In genomic region chr18:79393181-79393598, GRCh38 we compare ENCODE assay signal across 8 cellular contexts. TPM values are rescaled to one million over a fixed set of nuclear protein-coding genes. Genes with fewer than 3 reads are reported as not detected.
DNase-seq lines count a peak whose midpoint lies in the region; TF ChIP-seq lines count a peak whose summit lies in the region.

No MANE protein-coding gene starts in this region.

- TF ChIP-seq CTCF in suprapubic skin (IDR thresholded peaks at IDR 0.05), result no peak

- DNase-seq in activated naive CD4-positive, alpha-beta T cell treated with anti-CD3 and anti-CD28 coated beads, Interleukin-2, amount 10 ng/mL, durations not matched to agents 7 days and 5 days, result peak; percentile 38
- no peak for DNase-seq in activated naive CD4-positive, alpha-beta T cell treated with anti-CD3 and anti-CD28 coated beads, Interleukin-2, amount 50 U/mL, for 16 hours
- DNase-seq in suprapubic skin (ENCODE audit: low spot score in 2 of 2) (peak in 1 of 2 donors; percentile 77), SKM-1 (lab: John Stamatoyannopoulos, UW; ENCODE audit: unreplicated experiment) (no peak), ecto neural progenitor cell (ENCODE audit: low spot score) (no peak), NCI-H510A (lab: John Stamatoyannopoulos, UW) (no peak)

- peaks cover 12% of the 10 kb centered on the region for H3K27me3 ChIP-seq in suprapubic skin

- H3K9me3 ChIP-seq in suprapubic skin, result no peaks in the 10 kb centered on the region

- no peak for TF ChIP-seq POLR2A in suprapubic skin (IDR thresholded peaks at IDR 0.05)

- H3K4me1 Mint-ChIP-seq in activated naive CD4-positive, alpha-beta T cell treated with anti-CD3 and anti-CD28 coated beads, Interleukin-2, amount 10 ng/mL, durations not matched to agents 7 days and 5 days, result peaks cover 35% of the 10 kb centered on the region
- H3K4me1 Mint-ChIP-seq in activated naive CD8-positive, alpha-beta T cell (ENCODE audit: low read depth), result peaks cover 35% of the 10 kb centered on the region

- 13% methylated on average over 10 of the region's 30 CpGs for WGBS in suprapubic skin

- no peaks in the 10 kb centered on the region for H3K36me3 Mint-ChIP-seq in activated naive CD4-positive, alpha-beta T cell treated with anti-CD3 and anti-CD28 coated beads, Interleukin-2, amount 10 ng/mL, durations not matched to agents 7 days and 5 days
- H3K36me3 Mint-ChIP-seq in activated naive CD8-positive, alpha-beta T cell, result no peaks in the 10 kb centered on the region

- H3K36me3 ChIP-seq in suprapubic skin, result no peaks in the 10 kb centered on the region

- peaks cover 64% of the 10 kb centered on the region for H3K27me3 Mint-ChIP-seq in activated naive CD4-positive, alpha-beta T cell treated with anti-CD3 and anti-CD28 coated beads, Interleukin-2, amount 10 ng/mL, durations not matched to agents 7 days and 5 days
- H3K27me3 Mint-ChIP-seq in activated naive CD8-positive, alpha-beta T cell, result no peaks in the 10 kb centered on the region

- H3K4me1 ChIP-seq in suprapubic skin, result peaks cover 40% of the 10 kb centered on the region

- H3K4me3 ChIP-seq in iPS-11a (ENCODE audit: low read depth, low read length) (peak overlapping the region; percentile 30), suprapubic skin (peak overlapping the region; percentile 58)

- CTCF ChIA-PET in activated naive CD4-positive, alpha-beta T cell treated with anti-CD3 and anti-CD28 coated beads, Interleukin-2, amount 10 ng/mL, durations not matched to agents 7 days and 5 days (lab: Charles Lee), result interaction anchor here (0.6 to 6.0 kb wide), 6 partner anchors 9 to 136 kb away, joined by 3 to 38 read pairs (median 4); no protein-coding TSS in a partner anchor

- no peak overlapping the region for H3K27ac Mint-ChIP-seq in activated naive CD4-positive, alpha-beta T cell treated with anti-CD3 and anti-CD28 coated beads, Interleukin-2, amount 10 ng/mL, durations not matched to agents 7 days and 5 days
- H3K27ac Mint-ChIP-seq in activated naive CD8-positive, alpha-beta T cell, result peak overlapping the region; percentile 81

- H3K9me3 Mint-ChIP-seq in activated naive CD4-positive, alpha-beta T cell treated with anti-CD3 and anti-CD28 coated beads, Interleukin-2, amount 10 ng/mL, durations not matched to agents 7 days and 5 days, result no peaks in the 10 kb centered on the region
- no peaks in the 10 kb centered on the region for H3K9me3 Mint-ChIP-seq in activated naive CD8-positive, alpha-beta T cell (ENCODE audit: low read depth)

- no peak for TF ChIP-seq EP300 in suprapubic skin (IDR thresholded peaks at IDR 0.05)

- H3K4me3 Mint-ChIP-seq in activated naive CD4-positive, alpha-beta T cell treated with anti-CD3 and anti-CD28 coated beads, Interleukin-2, amount 10 ng/mL, durations not matched to agents 7 days and 5 days, result peak overlapping the region; percentile 73
- H3K4me3 Mint-ChIP-seq in activated naive CD8-positive, alpha-beta T cell, result peak overlapping the region; percentile 89

- H3K27ac ChIP-seq in suprapubic skin, result peak overlapping the region; percentile 83

RNA-seq across cellular contexts. Expression of gene NFATC1, which starts 2.5 kb away (rescaled TPM):
- total RNA-seq in suprapubic skin, result 10 to 100 TPM; 13.9 to 24.3 (median 16.7) TPM
